ENCODE assay signal across 8 cellular contexts in genomic region chr12:67650528-67651379, GRCh38. TPM values are rescaled to one million over a fixed set of nuclear protein-coding genes. Genes with fewer than 3 reads are reported as not detected.
DNase-seq lines count a peak whose midpoint lies in the region; ATAC-seq, FAIRE-seq and TF ChIP-seq lines count a peak whose summit lies in the region.

No MANE protein-coding gene starts in this region.

- TF ChIP-seq CTCF in WTC11 (IDR thresholded peaks at IDR 0.05) = no peak
- TF ChIP-seq CTCF in fibroblast of pulmonary artery (IDR thresholded peaks at IDR 0.05; ENCODE audit: low read length, missing control alignments) = no peak
- no peak for TF ChIP-seq CTCF in retinal pigment epithelial cell (conservative IDR thresholded peaks at IDR 0.05; ENCODE audit: low read depth, low read length)

- H3K4me1 Mint-ChIP-seq in WTC11 = peaks cover 50% of the 10 kb centered on the region

- POLR2A ChIA-PET in WTC11 (lab: Charles Lee) = no interaction called here

- ATAC-seq in WTC11 (no peak), HG02623 (IDR thresholded peaks at IDR 0.05; ENCODE audit: unreplicated experiment) (no peak), GM21528 (IDR thresholded peaks at IDR 0.05; ENCODE audit: low FRiP score, unreplicated experiment) (no peak)

- FAIRE-seq in GM18507 (lab: Jason Lieb, UNC) = peak; percentile 21

- H3K9me3 Mint-ChIP-seq in WTC11 = no peaks in the 10 kb centered on the region

- H3K27me3 Mint-ChIP-seq in WTC11 (ENCODE audit: low read depth) = no peaks in the 10 kb centered on the region

- peak overlapping the region; percentile 93 for H3K27ac Mint-ChIP-seq in WTC11

- peaks cover 16% of the 10 kb centered on the region for H3K36me3 Mint-ChIP-seq in WTC11

- H3K4me3 ChIP-seq in fibroblast of pulmonary artery (replicated peaks; ENCODE audit: low read depth, low read length) (peak overlapping the region; percentile 82), retinal pigment epithelial cell (ENCODE audit: low read length) (peak overlapping the region; percentile 81)

- CTCF ChIA-PET in WTC11 (lab: Charles Lee) = interaction anchor here (1.5 kb wide), 1 partner anchor 292 kb away, joined by 4 read pairs; no protein-coding TSS in a partner anchor

- peak overlapping the region; percentile 97 for H3K4me3 Mint-ChIP-seq in WTC11

- DNase-seq in 8988T = peak; percentile 15
- DNase-seq in GM18507 (ENCODE audit: extremely low spot score, insufficient read length, low read depth) = no peak
- no peak for DNase-seq in WTC11 (ENCODE audit: low spot score)
- no peak for DNase-seq in fibroblast of pulmonary artery (ENCODE audit: low read depth)
- no peak for DNase-seq in retinal pigment epithelial cell (ENCODE audit: low read depth)
- DNase-seq in NCI-H774 (lab: John Stamatoyannopoulos, UW) = no peak

TF ChIP-seq in WTC11, 78 proteins besides CTCF, POLR2A, EP300 and RAD21:
- TF ChIP-seq NR3C1 (CRISPR knock-in tag; conservative IDR thresholded peaks at IDR 0.05; ENCODE audit: low read depth) (no peak), ZNF416 (CRISPR knock-in tag; IDR thresholded peaks at IDR 0.05) (no peak), IRF2 (CRISPR knock-in tag; IDR thresholded peaks at IDR 0.05; ENCODE audit: borderline replicate concordance, low read depth) (no peak), SP1 (CRISPR knock-in tag; conservative IDR thresholded peaks at IDR 0.05) (no peak), HMGXB4 (CRISPR knock-in tag; IDR thresholded peaks at IDR 0.05) (no peak), HMGA2 (CRISPR knock-in tag; IDR thresholded peaks at IDR 0.05) (no peak), ATF3 (CRISPR knock-in tag; conservative IDR thresholded peaks at IDR 0.05) (no peak), GTF2I (CRISPR knock-in tag; conservative IDR thresholded peaks at IDR 0.05) (no peak)
TF ChIP-seq in WTC11: peak in this region for 0.

RNA-seq across cellular contexts. Expression of gene DYRK2, which starts 2.2 kb away (rescaled TPM):
- total RNA-seq in WTC11 (2021) = 32.7 to 38.1 TPM (median 36.1 TPM) in 3 replicates
